In the genomic region with DNA sequence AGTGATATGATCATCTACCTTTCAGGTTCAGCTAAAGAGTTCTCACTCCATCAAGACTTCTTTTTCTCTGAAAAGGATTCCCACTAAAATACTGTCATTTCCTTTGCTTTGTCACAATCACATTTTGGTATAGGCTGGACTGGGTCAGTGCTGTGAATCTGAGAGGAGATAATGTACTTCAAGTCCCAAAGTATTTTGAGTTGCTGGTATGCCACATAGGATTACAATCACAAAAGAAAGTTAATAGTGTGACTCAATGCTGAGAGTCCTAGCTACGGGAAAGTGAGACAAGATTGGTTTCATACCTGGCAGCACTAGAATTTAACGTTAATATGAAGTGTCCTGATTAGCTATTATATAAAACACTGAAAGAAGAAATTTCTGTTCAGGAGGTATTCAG, we compare ENCODE assay signal across 27 cellular contexts.
"Had no signal": no experiment of that assay in that cellular context is flagged by ENCODE, and none has a peak within 500 bp of the region (broad histone marks: within the 10 kb centered on the region; RNA-seq: fewer than 3 reads in every experiment).

No MANE protein-coding gene starts in this region.

- H3K27me3 ChIP-seq: stomach, suprapubic skin, testis, thyroid gland, tibial artery, tibial nerve, transverse colon, upper lobe of left lung, upper lobe of right lung, uterus, vagina had no signal

- H3K4me3 ChIP-seq: stomach, suprapubic skin, testis, thoracic aorta, thyroid gland, tibial artery, tibial nerve, transverse colon, upper lobe of left lung, upper lobe of right lung, uterus, vagina had no signal

- ATAC-seq: stimulated activated effector memory CD8-positive, alpha-beta T cell treated with anti-CD3 and anti-CD28 coated beads, Interleukin-12 subunit alpha, Interleukin-12 subunit beta, amount 100 ng/mL, for 72 hours; stimulated activated memory B cell treated with anti-CD40 and anti-IgM and Interleukin-4, amounts not matched to agents 10 μg/mL and 1 μg/mL and 100 μg/mL, for 72 hours; stimulated activated naive B cell treated with anti-CD40 and anti-IgM and Interleukin-4, amounts not matched to agents 10 μg/mL and 1 μg/mL and 100 μg/mL, for 72 hours; stimulated activated naive CD8-positive, alpha-beta T cell treated with anti-CD3 and anti-CD28 coated beads, Interleukin-15, amount 100 ng/mL, for 72 hours; stimulated activated naive CD8-positive, alpha-beta T cell treated with anti-CD3 and anti-CD28 coated beads, Interleukin-15, Interleukin-2, amounts not matched to agents 100 U/mL and 50 U/mL, for 24 hours; upper lobe of right lung had no signal

- H3K27me3 Mint-ChIP-seq: stimulated activated memory B cell treated with anti-CD40 and anti-IgM and Interleukin-4, amounts not matched to agents 10 μg/mL and 1 μg/mL and 100 μg/mL, for 72 hours; stimulated activated naive B cell treated with anti-CD40 and anti-IgM and Interleukin-4, amounts not matched to agents 10 μg/mL and 1 μg/mL and 100 μg/mL, for 72 hours; stimulated activated naive CD8-positive, alpha-beta T cell treated with anti-CD3 and anti-CD28 coated beads, Interleukin-15, amount 100 ng/mL, for 72 hours; stimulated activated naive CD8-positive, alpha-beta T cell treated with anti-CD3 and anti-CD28 coated beads, Interleukin-15, Interleukin-2, amounts not matched to agents 100 ng/mL and 50 ng/mL, for 24 hours; type B pancreatic cell had no signal

- H3K36me3 Mint-ChIP-seq: stimulated activated effector memory CD8-positive, alpha-beta T cell treated with anti-CD3 and anti-CD28 coated beads, Interleukin-12 subunit alpha, Interleukin-12 subunit beta, amount 100 ng/mL, for 72 hours; stimulated activated memory B cell treated with anti-CD40 and anti-IgM and Interleukin-4, amounts not matched to agents 10 μg/mL and 1 μg/mL and 100 μg/mL, for 72 hours; stimulated activated naive B cell treated with anti-CD40 and anti-IgM and Interleukin-4, amounts not matched to agents 10 μg/mL and 1 μg/mL and 100 μg/mL, for 72 hours; type B pancreatic cell had no signal

- H3K27ac ChIP-seq: stomach, suprapubic skin, testis, thoracic aorta, thyroid gland, tibial artery, tibial nerve, transverse colon, upper lobe of left lung, upper lobe of right lung, uterus, vagina had no signal

- H3K9me3 ChIP-seq: stomach, suprapubic skin, testis, thoracic aorta, thyroid gland, tibial artery, tibial nerve, transverse colon, upper lobe of left lung, upper lobe of right lung, uterus, vagina had no signal

- H3K27ac Mint-ChIP-seq: stimulated activated effector memory CD8-positive, alpha-beta T cell treated with anti-CD3 and anti-CD28 coated beads, Interleukin-12 subunit alpha, Interleukin-12 subunit beta, amount 100 ng/mL, for 72 hours; stimulated activated memory B cell treated with anti-CD40 and anti-IgM and Interleukin-4, amounts not matched to agents 10 μg/mL and 1 μg/mL and 100 μg/mL, for 72 hours; stimulated activated naive B cell treated with anti-CD40 and anti-IgM and Interleukin-4, amounts not matched to agents 10 μg/mL and 1 μg/mL and 100 μg/mL, for 72 hours; stimulated activated naive CD8-positive, alpha-beta T cell treated with anti-CD3 and anti-CD28 coated beads, Interleukin-15, amount 100 ng/mL, for 72 hours; stimulated activated naive CD8-positive, alpha-beta T cell treated with anti-CD3 and anti-CD28 coated beads, Interleukin-15, Interleukin-2, amounts not matched to agents 100 ng/mL and 50 ng/mL, for 24 hours; type B pancreatic cell had no signal

- H3K4me3 Mint-ChIP-seq: stimulated activated effector memory CD8-positive, alpha-beta T cell treated with anti-CD3 and anti-CD28 coated beads, Interleukin-12 subunit alpha, Interleukin-12 subunit beta, amount 100 ng/mL, for 72 hours; stimulated activated memory B cell treated with anti-CD40 and anti-IgM and Interleukin-4, amounts not matched to agents 10 μg/mL and 1 μg/mL and 100 μg/mL, for 72 hours; stimulated activated naive B cell treated with anti-CD40 and anti-IgM and Interleukin-4, amounts not matched to agents 10 μg/mL and 1 μg/mL and 100 μg/mL, for 72 hours; stimulated activated naive CD8-positive, alpha-beta T cell treated with anti-CD3 and anti-CD28 coated beads, Interleukin-15, amount 100 ng/mL, for 72 hours; stimulated activated naive CD8-positive, alpha-beta T cell treated with anti-CD3 and anti-CD28 coated beads, Interleukin-15, Interleukin-2, amounts not matched to agents 100 ng/mL and 50 ng/mL, for 24 hours; type B pancreatic cell had no signal

- DNase-seq: stimulated activated CD4-positive, alpha-beta T cell treated with anti-CD3 and anti-CD28 coated beads, Interleukin-2, amount 100 ng/mL, for 24 hours; stimulated activated CD4-positive, alpha-beta T cell treated with anti-CD3 and anti-CD28 coated beads, Interleukin-4, amount 100 ng/mL, for 1 hour; stimulated activated CD4-positive, alpha-beta T cell treated with anti-CD3 and anti-CD28 coated beads, Interleukin-4, amount 100 ng/mL, for 24 hours; stimulated activated CD4-positive, alpha-beta T cell treated with anti-CD3 and anti-CD28 coated beads, Interleukin-4, amount 100 ng/mL, for 4 hours; stimulated activated CD8-positive, alpha-beta memory T cell treated with anti-CD3 and anti-CD28 coated beads, Interleukin-4, amount 100 ng/mL, for 48 hours; stimulated activated naive B cell treated with anti-CD40 and anti-IgM and Interleukin-4, amounts not matched to agents 10 μg/mL and 1 μg/mL and 100 μg/mL, for 72 hours; stimulated activated naive CD4-positive, alpha-beta T cell; stimulated activated naive CD4-positive, alpha-beta T cell treated with Interleukin-2 at 50 U/mL for 16 hours; stimulated activated naive CD8-positive, alpha-beta T cell treated with anti-CD3 and anti-CD28 coated beads, Interleukin-15, amount 100 ng/mL, for 72 hours; stimulated activated naive CD8-positive, alpha-beta T cell treated with anti-CD3 and anti-CD28 coated beads, Interleukin-15, Interleukin-2, amounts not matched to agents 100 U/mL and 50 U/mL, for 24 hours; stomach; substantia nigra; testis; thyroid gland; tibial artery; transverse colon; upper lobe of left lung; upper lobe of right lung; uterus had no signal

- H3K9me3 Mint-ChIP-seq: stimulated activated effector memory CD8-positive, alpha-beta T cell treated with anti-CD3 and anti-CD28 coated beads, Interleukin-12 subunit alpha, Interleukin-12 subunit beta, amount 100 ng/mL, for 72 hours; stimulated activated memory B cell treated with anti-CD40 and anti-IgM and Interleukin-4, amounts not matched to agents 10 μg/mL and 1 μg/mL and 100 μg/mL, for 72 hours; stimulated activated naive B cell treated with anti-CD40 and anti-IgM and Interleukin-4, amounts not matched to agents 10 μg/mL and 1 μg/mL and 100 μg/mL, for 72 hours; stimulated activated naive CD8-positive, alpha-beta T cell treated with anti-CD3 and anti-CD28 coated beads, Interleukin-15, amount 100 ng/mL, for 72 hours; stimulated activated naive CD8-positive, alpha-beta T cell treated with anti-CD3 and anti-CD28 coated beads, Interleukin-15, Interleukin-2, amounts not matched to agents 100 ng/mL and 50 ng/mL, for 24 hours; type B pancreatic cell had no signal

- H3K36me3 ChIP-seq: stomach, suprapubic skin, thoracic aorta, thyroid gland, tibial artery, tibial nerve, transverse colon, upper lobe of left lung, upper lobe of right lung, uterus, vagina had no signal

- H3K4me1 ChIP-seq: stomach, suprapubic skin, testis, tibial artery, tibial nerve, transverse colon, upper lobe of left lung, upper lobe of right lung, uterus, vagina had no signal

- H3K4me1 Mint-ChIP-seq: stimulated activated effector memory CD8-positive, alpha-beta T cell treated with anti-CD3 and anti-CD28 coated beads, Interleukin-12 subunit alpha, Interleukin-12 subunit beta, amount 100 ng/mL, for 72 hours; stimulated activated memory B cell treated with anti-CD40 and anti-IgM and Interleukin-4, amounts not matched to agents 10 μg/mL and 1 μg/mL and 100 μg/mL, for 72 hours had no signal
